ENCODE assay signal across 1 cellular context in the genomic region with DNA sequence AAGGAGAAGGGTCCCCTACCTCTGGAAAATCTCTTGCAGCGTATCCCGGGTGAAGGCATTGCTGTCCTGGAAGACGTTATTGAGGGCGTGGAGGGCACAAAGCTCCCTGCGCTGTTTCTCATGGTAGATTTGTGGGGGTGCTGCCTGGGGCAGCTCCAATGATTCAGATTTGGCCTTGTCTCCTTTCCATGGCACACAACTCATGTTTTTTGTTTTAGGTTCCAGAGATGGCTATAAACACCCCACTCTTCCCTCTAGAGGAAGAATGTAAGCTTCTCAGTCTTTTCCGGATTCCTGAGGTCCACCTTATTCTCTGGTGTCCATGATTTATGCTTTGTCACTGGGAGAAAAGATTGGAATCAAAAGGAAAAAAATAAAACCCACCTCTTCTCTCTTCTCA.
TF ChIP-seq lines count a peak whose summit lies in the region.

No MANE protein-coding gene starts in this region.

TF ChIP-seq in IMR-90, 13 proteins besides CTCF, POLR2A, EP300 and RAD21 (continued from another document):
- no peak for TF ChIP-seq ELK1 (IDR thresholded peaks at IDR 0.05; ENCODE audit: borderline replicate concordance, low read depth, low read length)
- no peak for TF ChIP-seq MAFK (IDR thresholded peaks at IDR 0.05; ENCODE audit: low read depth, low read length)
